14 cellular contexts compared by ENCODE assay signal in the genomic region with DNA sequence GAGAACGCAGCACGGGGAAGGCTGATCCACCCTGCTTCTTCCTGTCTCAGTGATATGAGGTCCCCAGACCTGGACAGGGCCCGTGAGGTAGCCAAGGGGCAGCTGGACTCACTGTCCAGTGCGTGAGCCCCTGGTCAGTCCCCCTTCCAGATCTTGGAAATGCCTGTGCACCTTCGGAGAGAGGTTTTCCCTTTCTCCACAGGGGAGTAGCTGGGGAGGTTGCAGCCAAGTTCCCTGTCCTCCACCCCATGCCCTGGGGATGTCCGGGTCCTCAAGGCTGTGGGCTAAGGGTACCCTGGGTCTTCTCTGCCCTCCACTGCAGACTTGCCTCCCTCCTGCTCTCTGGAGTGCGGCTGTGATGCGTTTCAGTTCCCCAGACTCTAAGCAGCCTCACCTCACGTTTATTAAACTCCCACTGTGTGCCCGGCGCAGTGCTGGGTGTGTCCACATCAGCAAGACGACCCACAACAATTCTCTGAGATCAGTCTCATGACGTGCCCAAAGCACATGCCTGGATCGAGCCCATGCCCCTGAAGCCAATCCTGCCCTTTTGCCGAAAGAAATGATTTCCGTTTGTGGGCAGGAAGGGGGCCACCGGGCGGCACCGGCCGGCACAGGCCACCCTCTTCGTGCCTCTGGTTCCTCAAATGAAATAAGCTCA.
"Had no signal": no experiment of that assay in that cellular context is flagged by ENCODE, and none has a peak within 500 bp of the region (broad histone marks: within the 10 kb centered on the region; RNA-seq: fewer than 3 reads in every experiment).

No MANE protein-coding gene starts in this region.

- H3K9me3 ChIP-seq: mucosa of descending colon, pancreas, tibial nerve had no signal

- H3K27me3 ChIP-seq: cardiac muscle cell, pancreas, tibial nerve had no signal

- H3K4me3 ChIP-seq: cardiac muscle cell, coronary artery, mucosa of descending colon, pancreas, tibial nerve had no signal

- DNase-seq: activated CD4-positive, alpha-beta T cell treated with anti-CD3 and anti-CD28 coated beads, Interleukin-2, amount 50 U/mL, for 48 hours; activated CD8-positive, alpha-beta memory T cell treated with anti-CD3 and anti-CD28 coated beads, Interleukin-2, amount 10 ng/mL, durations not matched to agents 7 days and 5 days; activated naive CD4-positive, alpha-beta T cell; activated T-cell treated with anti-CD3 and anti-CD28 coated beads, Interleukin-2, amount 50 U/mL, for 72 hours; effector CD8-positive, alpha-beta T cell; hypothalamus; mammary epithelial cell; naive thymus-derived CD8-positive, alpha-beta T cell; T-helper 2 cell had no signal

- H3K27me3 Mint-ChIP-seq: activated CD8-positive, alpha-beta memory T cell treated with anti-CD3 and anti-CD28 coated beads, Interleukin-2, amount 10 ng/mL, durations not matched to agents 7 days and 5 days; naive thymus-derived CD8-positive, alpha-beta T cell had no signal

- H3K36me3 ChIP-seq: cardiac muscle cell, pancreas, tibial nerve had no signal

- ATAC-seq: activated CD8-positive, alpha-beta memory T cell treated with anti-CD3 and anti-CD28 coated beads, Interleukin-2, amount 10 ng/mL, durations not matched to agents 7 days and 5 days; activated T-cell treated with anti-CD3 and anti-CD28 coated beads, Interleukin-2, amount 50 U/mL, for 72 hours; mucosa of descending colon; naive thymus-derived CD8-positive, alpha-beta T cell; pancreas had no signal

- H3K9me3 Mint-ChIP-seq: activated T-cell treated with anti-CD3 and anti-CD28 coated beads, Interleukin-2, amount 50 U/mL, for 72 hours; naive thymus-derived CD8-positive, alpha-beta T cell had no signal

- H3K27ac Mint-ChIP-seq: activated CD8-positive, alpha-beta memory T cell treated with anti-CD3 and anti-CD28 coated beads, Interleukin-2, amount 10 ng/mL, durations not matched to agents 7 days and 5 days; activated T-cell treated with anti-CD3 and anti-CD28 coated beads, Interleukin-2, amount 50 U/mL, for 72 hours; naive thymus-derived CD8-positive, alpha-beta T cell had no signal

- H3K4me3 Mint-ChIP-seq: activated CD8-positive, alpha-beta memory T cell treated with anti-CD3 and anti-CD28 coated beads, Interleukin-2, amount 10 ng/mL, durations not matched to agents 7 days and 5 days; activated T-cell treated with anti-CD3 and anti-CD28 coated beads, Interleukin-2, amount 50 U/mL, for 72 hours; naive thymus-derived CD8-positive, alpha-beta T cell had no signal

- H3K27ac ChIP-seq: cardiac muscle cell, coronary artery, pancreas, tibial nerve had no signal

- H3K36me3 Mint-ChIP-seq: activated CD8-positive, alpha-beta memory T cell treated with anti-CD3 and anti-CD28 coated beads, Interleukin-2, amount 10 ng/mL, durations not matched to agents 7 days and 5 days; naive thymus-derived CD8-positive, alpha-beta T cell had no signal
